In the genomic region with DNA sequence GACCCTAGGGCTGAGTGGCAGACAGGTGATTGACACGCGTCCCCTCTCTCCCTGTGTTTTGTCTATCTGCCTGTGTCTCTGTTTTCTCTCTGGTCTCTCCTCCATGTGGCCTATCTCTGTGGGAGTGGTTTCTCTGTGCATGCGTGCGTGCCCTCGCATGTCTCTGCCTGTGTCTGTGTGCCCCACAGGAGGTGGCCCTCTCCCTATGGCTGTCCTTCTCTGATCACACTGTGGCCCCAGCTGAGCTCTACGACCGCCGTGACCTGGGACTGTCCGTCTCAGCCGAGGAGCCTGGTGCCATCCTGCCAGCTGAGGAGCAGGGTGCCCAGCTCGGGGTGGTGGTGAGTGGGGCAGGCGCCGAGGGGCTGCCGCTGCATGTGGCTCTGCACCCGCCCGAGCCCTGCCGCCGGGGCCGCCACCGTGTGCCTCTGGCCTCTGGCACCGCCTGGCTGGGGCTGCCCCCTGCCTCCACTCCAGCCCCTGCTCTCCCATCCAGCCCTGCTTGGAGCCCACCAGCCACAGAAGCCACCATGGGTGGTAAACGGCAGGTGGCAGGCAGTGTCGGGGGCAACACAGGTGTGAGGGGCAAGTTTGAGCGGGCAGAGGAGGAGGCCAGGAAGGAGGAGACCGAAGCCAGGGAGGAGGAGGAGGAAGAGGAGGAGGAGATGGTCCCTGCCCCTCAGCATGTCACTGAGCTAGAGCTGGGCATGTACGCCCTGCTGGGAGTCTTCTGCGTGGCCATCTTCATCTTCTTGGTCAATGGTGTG, we compare ENCODE assay signal across 22 cellular contexts. TPM values are rescaled to one million over a fixed set of nuclear protein-coding genes. Genes with fewer than 3 reads are reported as not detected.
DNase-seq lines count a peak whose midpoint lies in the region; ATAC-seq and TF ChIP-seq lines count a peak whose summit lies in the region.
"Had no signal": no experiment of that assay in that cellular context is flagged by ENCODE, and none has a peak within 500 bp of the region (broad histone marks: within the 10 kb centered on the region; RNA-seq: fewer than 3 reads in every experiment).

No MANE protein-coding gene starts in this region.

- ATAC-seq in natural killer cell treated with Interleukin-12 subunit alpha and Interleukin-12 subunit beta and Interleukin-15 and Interleukin-18, amount 100 ng/mL, for 72 hours: peak; percentile 5 to 20
- ATAC-seq in natural killer cell (no peak), lung (ENCODE audit: insufficient read depth, low FRiP score) (no peak), upper lobe of right lung (peak; percentile 6)
- ATAC-seq: A549; activated naive CD8-positive, alpha-beta T cell treated with anti-CD3 and anti-CD28 coated beads, Interleukin-2, amount 50 U/mL, for 24 hours; psoas muscle had no signal

- H3K27me3 ChIP-seq in lung (ENCODE audit: control insufficient read depth, insufficient read depth): no peaks in the 10 kb centered on the region
- H3K27me3 ChIP-seq in upper lobe of right lung: no peaks in the 10 kb centered on the region
- no peaks in the 10 kb centered on the region for H3K27me3 ChIP-seq in SJCRH30
- H3K27me3 ChIP-seq: BLaER1 treated with 17β-estradiol and CSF1 and Interleukin-3, amounts not matched to agents 10 nM and 100 nM; brain microvascular endothelial cell; vagina had no signal

- H3K9me3 ChIP-seq in lung (ENCODE audit: control insufficient read depth in 2 of 2, insufficient read depth in 1 of 2, low read length in 1 of 2) (no peaks in the 10 kb centered on the region), upper lobe of right lung (no peaks in the 10 kb centered on the region), SJCRH30 (replicated peaks) (no peaks in the 10 kb centered on the region)
- H3K9me3 ChIP-seq: A549; BLaER1 treated with 17β-estradiol and CSF1 and Interleukin-3, amounts not matched to agents 10 nM and 100 nM; psoas muscle; vagina had no signal

- peaks cover 0 to 14% of the 10 kb centered on the region in 2 donors for H3K4me1 ChIP-seq in lung (ENCODE audit: control insufficient read depth in 2 of 2, insufficient read depth in 2 of 2, low read length in 2 of 2)
- peaks cover 12% of the 10 kb centered on the region for H3K4me1 ChIP-seq in upper lobe of right lung
- no peaks in the 10 kb centered on the region for H3K4me1 ChIP-seq in SJCRH30
- H3K4me1 ChIP-seq: A549, psoas muscle, vagina had no signal

- no peaks in the 10 kb centered on the region for H3K36me3 Mint-ChIP-seq in natural killer cell treated with Interleukin-12 subunit alpha and Interleukin-12 subunit beta and Interleukin-15 and Interleukin-18, amount 100 ng/mL, for 72 hours
- H3K36me3 Mint-ChIP-seq in natural killer cell: no peaks in the 10 kb centered on the region

- H3K4me3 ChIP-seq in lung (no peak overlapping the region), upper lobe of right lung (no peak overlapping the region), SJCRH30 (no peak overlapping the region)
- H3K4me3 ChIP-seq: A549; BLaER1 treated with 17β-estradiol and CSF1 and Interleukin-3, amounts not matched to agents 10 nM and 100 nM; psoas muscle; vagina had no signal

- no peaks in the 10 kb centered on the region for H3K4me1 Mint-ChIP-seq in natural killer cell treated with Interleukin-12 subunit alpha and Interleukin-12 subunit beta and Interleukin-15 and Interleukin-18, amount 100 ng/mL, for 72 hours (ENCODE audit: low read depth in 2 of 2)
- H3K4me1 Mint-ChIP-seq in natural killer cell: no peaks in the 10 kb centered on the region
- H3K4me1 Mint-ChIP-seq: activated naive CD8-positive, alpha-beta T cell treated with anti-CD3 and anti-CD28 coated beads, Interleukin-2, amount 50 U/mL, for 24 hours had no signal

- TF ChIP-seq CTCF in natural killer cell (IDR thresholded peaks at IDR 0.05): no peak
- no peak for TF ChIP-seq CTCF in lung (IDR thresholded peaks at IDR 0.05; ENCODE audit: control extremely low read depth, extremely low read depth)
- TF ChIP-seq CTCF in upper lobe of right lung (IDR thresholded peaks at IDR 0.05): no peak

- 91 to 92% methylated on average over 23 to 27 of the region's 27 CpGs for WGBS in lung, 2 donors

- no peak overlapping the region for H3K27ac Mint-ChIP-seq in natural killer cell treated with Interleukin-12 subunit alpha and Interleukin-12 subunit beta and Interleukin-15 and Interleukin-18, amount 100 ng/mL, for 72 hours
- H3K27ac Mint-ChIP-seq in natural killer cell: no peak overlapping the region
- H3K27ac Mint-ChIP-seq: activated CD4-positive, alpha-beta T cell treated with anti-CD3 and anti-CD28 coated beads, Interleukin-2, amount 10 ng/mL, durations not matched to agents 24 days and 14 days; activated naive CD8-positive, alpha-beta T cell treated with anti-CD3 and anti-CD28 coated beads, Interleukin-2, amount 50 U/mL, for 24 hours; activated T-helper 2 cell treated with anti-CD3 and anti-CD28 coated beads, Interferon-gamma antibody, Interleukin-2, Interleukin-4, amounts not matched to agents 10 μg/mL and 5 μg/mL and 100 μg/mL, durations not matched to agents 14 hours and 24 hours and 36 hours had no signal

- peaks cover 0 to 14% of the 10 kb centered on the region in 2 donors for H3K36me3 ChIP-seq in lung (ENCODE audit: control insufficient read depth in 2 of 2, insufficient read depth in 2 of 2, low read length in 2 of 2)
- peaks cover 20% of the 10 kb centered on the region for H3K36me3 ChIP-seq in upper lobe of right lung
- peaks cover 3% of the 10 kb centered on the region; the same call in 1 of the 2 replicates for H3K36me3 ChIP-seq in SJCRH30

- H3K4me3 Mint-ChIP-seq in natural killer cell treated with Interleukin-12 subunit alpha and Interleukin-12 subunit beta and Interleukin-15 and Interleukin-18, amount 100 ng/mL, for 72 hours: no peak overlapping the region
- no peak overlapping the region for H3K4me3 Mint-ChIP-seq in natural killer cell
- H3K4me3 Mint-ChIP-seq: activated CD4-positive, alpha-beta T cell treated with anti-CD3 and anti-CD28 coated beads, Interleukin-2, amount 10 ng/mL, durations not matched to agents 24 days and 14 days; activated naive CD8-positive, alpha-beta T cell treated with anti-CD3 and anti-CD28 coated beads, Interleukin-2, amount 50 U/mL, for 24 hours had no signal

- no peaks in the 10 kb centered on the region for H3K9me3 Mint-ChIP-seq in natural killer cell treated with Interleukin-12 subunit alpha and Interleukin-12 subunit beta and Interleukin-15 and Interleukin-18, amount 100 ng/mL, for 72 hours
- H3K9me3 Mint-ChIP-seq in natural killer cell: no peaks in the 10 kb centered on the region
- H3K9me3 Mint-ChIP-seq: activated CD4-positive, alpha-beta T cell treated with anti-CD3 and anti-CD28 coated beads, Interleukin-2, amount 10 ng/mL, durations not matched to agents 24 days and 14 days; activated naive CD8-positive, alpha-beta T cell treated with anti-CD3 and anti-CD28 coated beads, Interleukin-2, amount 50 U/mL, for 24 hours; activated T-helper 2 cell treated with anti-CD3 and anti-CD28 coated beads, Interferon-gamma antibody, Interleukin-2, Interleukin-4, amounts not matched to agents 10 μg/mL and 5 μg/mL and 100 μg/mL, durations not matched to agents 14 hours and 24 hours and 36 hours had no signal

- H3K27me3 Mint-ChIP-seq in natural killer cell treated with Interleukin-12 subunit alpha and Interleukin-12 subunit beta and Interleukin-15 and Interleukin-18, amount 100 ng/mL, for 72 hours: peaks cover 0 to 6% of the 10 kb centered on the region in 2 donors
- H3K27me3 Mint-ChIP-seq in natural killer cell (ENCODE audit: low read depth in 2 of 2): peaks cover 0 to 7% of the 10 kb centered on the region in 2 donors
- H3K27me3 Mint-ChIP-seq: activated naive CD8-positive, alpha-beta T cell treated with anti-CD3 and anti-CD28 coated beads, Interleukin-2, amount 50 U/mL, for 24 hours had no signal

- DNase-seq in natural killer cell treated with Interleukin-12 subunit alpha and Interleukin-12 subunit beta and Interleukin-15 and Interleukin-18, amount 100 ng/mL, for 72 hours (ENCODE audit: low spot score): no peak
- DNase-seq in natural killer cell: no peak
- no peak for DNase-seq in lung (ENCODE audit: low spot score)
- peak; percentile 64 for DNase-seq in upper lobe of right lung
- DNase-seq in CD1c-positive myeloid dendritic cell (ENCODE audit: extremely low spot score): no peak
- DNase-seq in SJCRH30: no peak
- DNase-seq: activated CD4-positive, alpha-beta T cell treated with anti-CD3 and anti-CD28 coated beads, Interleukin-2, amount 10 ng/mL, durations not matched to agents 24 days and 14 days; activated naive CD8-positive, alpha-beta T cell treated with anti-CD3 and anti-CD28 coated beads, Interleukin-2, amount 50 U/mL, for 24 hours; brain microvascular endothelial cell; hypothalamus; NCI-H1105 treated with DMSO at 0.1 percent for 48 hours; NCI-H69; Right ventricle myocardium superior; stimulated activated CD4-positive, alpha-beta T cell treated with anti-CD3 and anti-CD28 coated beads, Interleukin-4, amount 100 ng/mL, for 4 hours had no signal

- H3K27ac ChIP-seq in lung (ENCODE audit: low read depth in 1 of 2, low read length in 1 of 2) (peak overlapping the region; percentile 20 to 41), upper lobe of right lung (no peak overlapping the region), SJCRH30 (no peak overlapping the region)
- H3K27ac ChIP-seq: A549; BLaER1 treated with 17β-estradiol and CSF1 and Interleukin-3, amounts not matched to agents 10 nM and 100 nM; brain microvascular endothelial cell; vagina had no signal

- intact Hi-C loops in natural killer cell (cut with micrococcal nuclease) (no loop called here), upper lobe of right lung (cut with DNase I) (no loop called here)

RNA-seq across cellular contexts. Expression of a gene that starts 11.6 kb away (rescaled TPM):
- under 1 TPM in 1 of 2 donors, not detected in 1; 0.10 TPM for total RNA-seq in natural killer cell treated with Interleukin-12 subunit alpha and Interleukin-12 subunit beta and Interleukin-15 and Interleukin-18, amount 100 ng/mL, for 72 hours
- total RNA-seq in natural killer cell: not detected
- total RNA-seq in lung: 10 to 100 TPM; 18.6 to 20.5 TPM
- 10 to 100 TPM in 1 of 2 donors, 1 to 10 TPM in 1; 6.7 to 16.5 TPM for polyA plus RNA-seq in lung
- 18.4 TPM for total RNA-seq in upper lobe of right lung
- total RNA-seq in SJCRH30 (2014; rRNA removed; shearing (Covaris generic)): 46.3 and 57.7 TPM in 2 replicates

RNA-seq across cellular contexts. Expression of a gene that starts 16.1 kb away (rescaled TPM):
- total RNA-seq in natural killer cell treated with Interleukin-12 subunit alpha and Interleukin-12 subunit beta and Interleukin-15 and Interleukin-18, amount 100 ng/mL, for 72 hours: 1 to 10 TPM; 1.2 to 5.0 TPM
- 10 to 100 TPM; 11.6 to 26.5 (median 20.1) TPM for total RNA-seq in natural killer cell
- 100 to 1,000 TPM in 1 of 2 donors, 10 to 100 TPM in 1; 29.9 to 106 TPM for total RNA-seq in lung
- polyA plus RNA-seq in lung: 100 to 1,000 TPM in 1 of 2 donors, 10 to 100 TPM in 1; 91.6 to 166 TPM
- 139 TPM for total RNA-seq in upper lobe of right lung
- total RNA-seq in SJCRH30 (2014; rRNA removed; shearing (Covaris generic)): 1.0 and 1.6 TPM in 2 replicates
- polyA plus RNA-seq: A549, neural cell had no signal

RNA-seq across cellular contexts. Expression of a gene that starts 21.9 kb away (rescaled TPM):
- 100 to 1,000 TPM in 1 of 2 donors, 10 to 100 TPM in 1; 81.8 to 105 TPM for total RNA-seq in natural killer cell treated with Interleukin-12 subunit alpha and Interleukin-12 subunit beta and Interleukin-15 and Interleukin-18, amount 100 ng/mL, for 72 hours
- total RNA-seq in natural killer cell (100 to 1,000 TPM in 1 of 3 donors, 10 to 100 TPM in 2; 89.3 to 102 (median 96.8) TPM), lung (100 to 1,000 TPM in 1 of 2 donors, 10 to 100 TPM in 1; 94.3 to 128 TPM), upper lobe of right lung (156 TPM)
- polyA plus RNA-seq in lung: 100 to 1,000 TPM in 1 of 2 donors, 10 to 100 TPM in 1; 69.2 to 104 TPM
- total RNA-seq in SJCRH30 (2014; rRNA removed; shearing (Covaris generic)): 85.4 and 96.9 TPM in 2 replicates

RNA-seq across cellular contexts. Expression of a gene that starts 29.5 kb away (rescaled TPM):
- 100 to 1,000 TPM; 110 to 182 TPM for total RNA-seq in natural killer cell treated with Interleukin-12 subunit alpha and Interleukin-12 subunit beta and Interleukin-15 and Interleukin-18, amount 100 ng/mL, for 72 hours
- total RNA-seq in natural killer cell: 10 to 100 TPM; 61.0 to 69.7 (median 67.5) TPM
- 10 to 100 TPM; 49.0 to 70.6 TPM for total RNA-seq in lung
- 10 to 100 TPM; 59.8 to 79.0 TPM for polyA plus RNA-seq in lung
- 59.8 TPM for total RNA-seq in upper lobe of right lung
- total RNA-seq in SJCRH30 (2014; rRNA removed; shearing (Covaris generic)): 84.7 and 92.9 TPM in 2 replicates

RNA-seq across cellular contexts. Expression of a gene that starts 35.6 kb away (rescaled TPM):
- 10 to 100 TPM in 1 of 2 donors, 1 to 10 TPM in 1; 5.9 to 44.0 TPM for total RNA-seq in natural killer cell treated with Interleukin-12 subunit alpha and Interleukin-12 subunit beta and Interleukin-15 and Interleukin-18, amount 100 ng/mL, for 72 hours
- total RNA-seq in natural killer cell (100 to 1,000 TPM in 1 of 3 donors, 10 to 100 TPM in 2; 18.9 to 111 (median 85.6) TPM), lung (1 to 10 TPM; 1.2 to 3.1 TPM), upper lobe of right lung (3.9 TPM)
- 1 to 10 TPM; 1.6 to 1.9 TPM for polyA plus RNA-seq in lung
- total RNA-seq in SJCRH30 (2014; rRNA removed; shearing (Covaris generic)): not detected in 2 replicates
- total RNA-seq: endothelial cell of umbilical vein, fibroblast of villous mesenchyme had no signal
- polyA plus RNA-seq: endothelial cell of umbilical vein, neural cell had no signal

Comparison
In these comparisons a context has a peak if more than half of its experiments do, and no peak if none do; other contexts are left out.
1. ATAC-seq: peak in natural killer cell treated with Interleukin-12 subunit alpha and Interleukin-12 subunit beta and Interleukin-15 and Interleukin-18, amount 100 ng/mL, for 72 hours (2 of 2) and upper lobe of right lung (single experiment); none in natural killer cell (0 of 3) and lung (single experiment).
2. H3K27ac ChIP-seq: peak in lung (2 of 2); none in upper lobe of right lung (single experiment) and SJCRH30 (single experiment).
3. RNA of a gene that starts 11.6 kb away (total RNA-seq): 46.3 to 57.7 TPM in SJCRH30, 18.6 to 20.5 TPM in lung and 18.4 TPM in upper lobe of right lung (single experiment); 0.10 TPM in natural killer cell treated with Interleukin-12 subunit alpha and Interleukin-12 subunit beta and Interleukin-15 and Interleukin-18, amount 100 ng/mL, for 72 hours and not detected in natural killer cell; every median in the first group is over 10 times any median in the second.